1 cellular context compared by ENCODE assay signal in the genomic region with DNA sequence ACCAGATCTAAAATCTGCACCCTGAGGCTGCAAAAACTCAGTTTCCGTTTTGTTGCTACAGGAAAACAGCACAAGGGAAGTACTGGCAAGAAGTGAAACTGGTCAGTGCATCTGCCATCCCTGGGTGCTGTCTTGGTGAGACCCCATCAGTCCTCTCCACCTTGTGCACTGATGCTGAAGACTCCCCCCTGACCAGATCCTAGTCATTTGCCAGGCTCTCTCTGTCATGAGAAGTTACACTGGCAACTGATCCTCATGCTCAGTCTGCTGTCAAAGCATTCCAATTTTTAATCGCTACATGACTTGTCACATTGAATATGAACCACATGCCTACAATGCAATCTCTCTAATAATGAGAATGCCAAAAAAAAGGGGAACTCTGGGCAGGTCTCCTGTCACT.
TF ChIP-seq lines count a peak whose summit lies in the region.

No MANE protein-coding gene starts in this region.

TF ChIP-seq in GM23338, 12 proteins besides CTCF, POLR2A, EP300 and RAD21 (continued from another document):
- TF ChIP-seq, protein P1, sequence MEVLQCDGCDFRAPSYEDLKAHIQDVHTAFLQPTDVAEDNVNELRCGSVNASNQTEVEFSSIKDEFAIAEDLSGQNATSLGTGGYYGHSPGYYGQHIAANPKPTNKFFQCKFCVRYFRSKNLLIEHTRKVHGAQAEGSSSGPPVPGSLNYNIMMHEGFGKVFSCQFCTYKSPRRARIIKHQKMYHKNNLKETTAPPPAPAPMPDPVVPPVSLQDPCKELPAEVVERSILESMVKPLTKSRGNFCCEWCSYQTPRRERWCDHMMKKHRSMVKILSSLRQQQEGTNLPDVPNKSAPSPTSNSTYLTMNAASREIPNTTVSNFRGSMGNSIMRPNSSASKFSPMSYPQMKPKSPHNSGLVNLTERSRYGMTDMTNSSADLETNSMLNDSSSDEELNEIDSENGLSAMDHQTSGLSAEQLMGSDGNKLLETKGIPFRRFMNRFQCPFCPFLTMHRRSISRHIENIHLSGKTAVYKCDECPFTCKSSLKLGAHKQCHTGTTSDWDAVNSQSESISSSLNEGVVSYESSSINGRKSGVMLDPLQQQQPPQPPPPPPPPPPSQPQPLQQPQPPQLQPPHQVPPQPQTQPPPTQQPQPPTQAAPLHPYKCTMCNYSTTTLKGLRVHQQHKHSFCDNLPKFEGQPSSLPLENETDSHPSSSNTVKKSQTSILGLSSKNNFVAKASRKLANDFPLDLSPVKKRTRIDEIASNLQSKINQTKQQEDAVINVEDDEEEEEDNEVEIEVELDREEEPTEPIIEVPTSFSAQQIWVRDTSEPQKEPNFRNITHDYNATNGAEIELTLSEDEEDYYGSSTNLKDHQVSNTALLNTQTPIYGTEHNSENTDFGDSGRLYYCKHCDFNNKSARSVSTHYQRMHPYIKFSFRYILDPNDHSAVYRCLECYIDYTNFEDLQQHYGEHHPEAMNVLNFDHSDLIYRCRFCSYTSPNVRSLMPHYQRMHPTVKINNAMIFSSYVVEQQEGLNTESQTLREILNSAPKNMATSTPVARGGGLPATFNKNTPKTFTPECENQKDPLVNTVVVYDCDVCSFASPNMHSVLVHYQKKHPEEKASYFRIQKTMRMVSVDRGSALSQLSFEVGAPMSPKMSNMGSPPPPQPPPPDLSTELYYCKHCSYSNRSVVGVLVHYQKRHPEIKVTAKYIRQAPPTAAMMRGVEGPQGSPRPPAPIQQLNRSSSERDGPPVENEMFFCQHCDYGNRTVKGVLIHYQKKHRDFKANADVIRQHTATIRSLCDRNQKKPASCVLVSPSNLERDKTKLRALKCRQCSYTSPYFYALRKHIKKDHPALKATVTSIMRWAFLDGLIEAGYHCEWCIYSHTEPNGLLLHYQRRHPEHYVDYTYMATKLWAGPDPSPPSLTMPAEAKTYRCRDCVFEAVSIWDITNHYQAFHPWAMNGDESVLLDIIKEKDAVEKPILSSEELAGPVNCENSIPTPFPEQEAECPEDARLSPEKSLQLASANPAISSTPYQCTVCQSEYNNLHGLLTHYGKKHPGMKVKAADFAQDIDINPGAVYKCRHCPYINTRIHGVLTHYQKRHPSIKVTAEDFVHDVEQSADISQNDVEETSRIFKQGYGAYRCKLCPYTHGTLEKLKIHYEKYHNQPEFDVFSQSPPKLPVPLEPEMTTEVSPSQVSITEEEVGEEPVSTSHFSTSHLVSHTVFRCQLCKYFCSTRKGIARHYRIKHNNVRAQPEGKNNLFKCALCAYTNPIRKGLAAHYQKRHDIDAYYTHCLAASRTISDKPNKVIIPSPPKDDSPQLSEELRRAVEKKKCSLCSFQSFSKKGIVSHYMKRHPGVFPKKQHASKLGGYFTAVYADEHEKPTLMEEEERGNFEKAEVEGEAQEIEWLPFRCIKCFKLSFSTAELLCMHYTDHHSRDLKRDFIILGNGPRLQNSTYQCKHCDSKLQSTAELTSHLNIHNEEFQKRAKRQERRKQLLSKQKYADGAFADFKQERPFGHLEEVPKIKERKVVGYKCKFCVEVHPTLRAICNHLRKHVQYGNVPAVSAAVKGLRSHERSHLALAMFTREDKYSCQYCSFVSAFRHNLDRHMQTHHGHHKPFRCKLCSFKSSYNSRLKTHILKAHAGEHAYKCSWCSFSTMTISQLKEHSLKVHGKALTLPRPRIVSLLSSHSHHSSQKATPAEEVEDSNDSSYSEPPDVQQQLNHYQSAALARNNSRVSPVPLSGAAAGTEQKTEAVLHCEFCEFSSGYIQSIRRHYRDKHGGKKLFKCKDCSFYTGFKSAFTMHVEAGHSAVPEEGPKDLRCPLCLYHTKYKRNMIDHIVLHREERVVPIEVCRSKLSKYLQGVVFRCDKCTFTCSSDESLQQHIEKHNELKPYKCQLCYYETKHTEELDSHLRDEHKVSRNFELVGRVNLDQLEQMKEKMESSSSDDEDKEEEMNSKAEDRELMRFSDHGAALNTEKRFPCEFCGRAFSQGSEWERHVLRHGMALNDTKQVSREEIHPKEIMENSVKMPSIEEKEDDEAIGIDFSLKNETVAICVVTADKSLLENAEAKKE (CRISPR knock-in tag; IDR thresholded peaks at IDR 0.05): no peak
- TF ChIP-seq EZH2phosphoT487 (IDR thresholded peaks at IDR 0.05; ENCODE audit: unreplicated experiment) (no peak), ZNF114 (CRISPR knock-in tag; IDR thresholded peaks at IDR 0.05) (no peak), CREB1 (CRISPR knock-in tag; IDR thresholded peaks at IDR 0.05; ENCODE audit: low read depth) (no peak), STAT1 (IDR thresholded peaks at IDR 0.05; ENCODE audit: unreplicated experiment) (no peak)
- TF ChIP-seq, protein P2, sequence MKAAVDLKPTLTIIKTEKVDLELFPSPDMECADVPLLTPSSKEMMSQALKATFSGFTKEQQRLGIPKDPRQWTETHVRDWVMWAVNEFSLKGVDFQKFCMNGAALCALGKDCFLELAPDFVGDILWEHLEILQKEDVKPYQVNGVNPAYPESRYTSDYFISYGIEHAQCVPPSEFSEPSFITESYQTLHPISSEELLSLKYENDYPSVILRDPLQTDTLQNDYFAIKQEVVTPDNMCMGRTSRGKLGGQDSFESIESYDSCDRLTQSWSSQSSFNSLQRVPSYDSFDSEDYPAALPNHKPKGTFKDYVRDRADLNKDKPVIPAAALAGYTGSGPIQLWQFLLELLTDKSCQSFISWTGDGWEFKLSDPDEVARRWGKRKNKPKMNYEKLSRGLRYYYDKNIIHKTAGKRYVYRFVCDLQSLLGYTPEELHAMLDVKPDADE (IDR thresholded peaks at IDR 0.05): no peak
- TF ChIP-seq, protein P3, sequence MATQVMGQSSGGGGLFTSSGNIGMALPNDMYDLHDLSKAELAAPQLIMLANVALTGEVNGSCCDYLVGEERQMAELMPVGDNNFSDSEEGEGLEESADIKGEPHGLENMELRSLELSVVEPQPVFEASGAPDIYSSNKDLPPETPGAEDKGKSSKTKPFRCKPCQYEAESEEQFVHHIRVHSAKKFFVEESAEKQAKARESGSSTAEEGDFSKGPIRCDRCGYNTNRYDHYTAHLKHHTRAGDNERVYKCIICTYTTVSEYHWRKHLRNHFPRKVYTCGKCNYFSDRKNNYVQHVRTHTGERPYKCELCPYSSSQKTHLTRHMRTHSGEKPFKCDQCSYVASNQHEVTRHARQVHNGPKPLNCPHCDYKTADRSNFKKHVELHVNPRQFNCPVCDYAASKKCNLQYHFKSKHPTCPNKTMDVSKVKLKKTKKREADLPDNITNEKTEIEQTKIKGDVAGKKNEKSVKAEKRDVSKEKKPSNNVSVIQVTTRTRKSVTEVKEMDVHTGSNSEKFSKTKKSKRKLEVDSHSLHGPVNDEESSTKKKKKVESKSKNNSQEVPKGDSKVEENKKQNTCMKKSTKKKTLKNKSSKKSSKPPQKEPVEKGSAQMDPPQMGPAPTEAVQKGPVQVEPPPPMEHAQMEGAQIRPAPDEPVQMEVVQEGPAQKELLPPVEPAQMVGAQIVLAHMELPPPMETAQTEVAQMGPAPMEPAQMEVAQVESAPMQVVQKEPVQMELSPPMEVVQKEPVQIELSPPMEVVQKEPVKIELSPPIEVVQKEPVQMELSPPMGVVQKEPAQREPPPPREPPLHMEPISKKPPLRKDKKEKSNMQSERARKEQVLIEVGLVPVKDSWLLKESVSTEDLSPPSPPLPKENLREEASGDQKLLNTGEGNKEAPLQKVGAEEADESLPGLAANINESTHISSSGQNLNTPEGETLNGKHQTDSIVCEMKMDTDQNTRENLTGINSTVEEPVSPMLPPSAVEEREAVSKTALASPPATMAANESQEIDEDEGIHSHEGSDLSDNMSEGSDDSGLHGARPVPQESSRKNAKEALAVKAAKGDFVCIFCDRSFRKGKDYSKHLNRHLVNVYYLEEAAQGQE (IDR thresholded peaks at IDR 0.05; ENCODE audit: unreplicated experiment): no peak
